Comparison of ENCODE assay signal across 20 cellular contexts in the genomic region with DNA sequence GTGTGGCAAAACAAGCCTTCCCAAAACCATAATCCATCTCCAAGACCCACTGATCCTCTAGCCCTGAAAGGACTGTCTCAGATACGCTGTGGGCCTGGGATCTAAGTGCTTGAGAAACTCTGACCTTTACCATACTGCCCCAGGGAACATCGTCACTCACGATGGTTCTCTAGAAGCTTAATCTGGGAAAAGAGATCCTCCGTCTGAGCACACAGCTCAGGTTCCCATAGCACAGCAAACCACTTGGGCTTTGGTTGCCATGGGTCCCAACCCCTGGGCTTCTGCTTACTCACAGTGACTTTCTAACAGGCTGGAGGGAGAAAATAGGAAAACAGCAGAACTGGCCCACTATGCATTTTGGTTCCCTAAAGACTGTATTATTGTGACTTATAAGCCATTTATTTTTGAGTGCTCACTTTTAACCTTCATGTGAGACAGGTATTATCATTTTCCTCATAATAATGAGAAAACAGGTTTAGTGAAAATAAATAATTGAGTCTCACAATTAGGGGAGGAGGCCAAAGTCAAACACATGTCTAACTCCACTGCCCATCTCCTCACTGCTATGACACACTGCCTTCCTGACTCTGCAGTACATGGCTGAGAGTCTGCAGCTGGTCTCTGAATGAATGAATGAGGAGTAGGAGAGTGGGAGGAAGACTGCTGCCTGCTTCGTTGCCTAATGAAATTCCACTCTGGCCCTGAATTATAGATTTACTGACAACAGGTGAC. TPM values are rescaled to one million over a fixed set of nuclear protein-coding genes. Genes with fewer than 3 reads are reported as not detected.
DNase-seq lines count a peak whose midpoint lies in the region; ATAC-seq and TF ChIP-seq lines count a peak whose summit lies in the region.
"Had no signal": no experiment of that assay in that cellular context is flagged by ENCODE, and none has a peak within 500 bp of the region (broad histone marks: within the 10 kb centered on the region; RNA-seq: fewer than 3 reads in every experiment).

No MANE protein-coding gene starts in this region.

- H3K4me2 ChIP-seq in neural progenitor cell = no peak overlapping the region

- peaks cover 0 to 14% of the 10 kb centered on the region in 2 donors for H3K4me1 ChIP-seq in muscle layer of duodenum (ENCODE audit: control insufficient read depth in 1 of 2, insufficient read depth in 2 of 2, low read length in 2 of 2)
- H3K4me1 ChIP-seq in neural progenitor cell = peaks cover 7% of the 10 kb centered on the region
- H3K4me1 ChIP-seq: adrenal gland had no signal

- H3K79me2 ChIP-seq in neural progenitor cell (ENCODE audit: low read depth) = no peaks in the 10 kb centered on the region

- no peak for TF ChIP-seq CTCF in neural progenitor cell (IDR thresholded peaks at IDR 0.05)

- no peaks in the 10 kb centered on the region for H3K9me3 Mint-ChIP-seq in activated CD8-positive, alpha-beta memory T cell treated with anti-CD3 and anti-CD28 coated beads, Interleukin-2, amount 10 ng/mL, durations not matched to agents 7 days and 5 days (ENCODE audit: low read depth)
- H3K9me3 Mint-ChIP-seq in neural progenitor cell = no peaks in the 10 kb centered on the region
- H3K9me3 Mint-ChIP-seq: activated T-helper 2 cell treated with anti-CD3 and anti-CD28 coated beads, Interferon-gamma antibody, Interleukin-2, Interleukin-4, amounts not matched to agents 10 μg/mL and 5 μg/mL and 100 μg/mL, durations not matched to agents 14 hours and 24 hours and 36 hours; central memory CD8-positive, alpha-beta T cell; type B pancreatic cell had no signal

- no peaks in the 10 kb centered on the region for H3K36me3 Mint-ChIP-seq in activated CD8-positive, alpha-beta memory T cell treated with anti-CD3 and anti-CD28 coated beads, Interleukin-2, amount 10 ng/mL, durations not matched to agents 7 days and 5 days
- H3K36me3 Mint-ChIP-seq in neural progenitor cell = no peaks in the 10 kb centered on the region
- H3K36me3 Mint-ChIP-seq: CD4-positive, CD25-positive, alpha-beta regulatory T cell; naive thymus-derived CD4-positive, alpha-beta T cell; type B pancreatic cell had no signal

- H3K9me3 ChIP-seq in muscle layer of duodenum (ENCODE audit: control insufficient read depth in 1 of 2, low read length in 2 of 2) (no peaks in the 10 kb centered on the region), neural progenitor cell (ENCODE audit: low read depth) (no peaks in the 10 kb centered on the region)
- H3K9me3 ChIP-seq: adrenal gland had no signal

- H3K4me1 Mint-ChIP-seq in activated CD8-positive, alpha-beta memory T cell treated with anti-CD3 and anti-CD28 coated beads, Interleukin-2, amount 10 ng/mL, durations not matched to agents 7 days and 5 days = no peaks in the 10 kb centered on the region
- peaks cover 19% of the 10 kb centered on the region for H3K4me1 Mint-ChIP-seq in neural progenitor cell
- H3K4me1 Mint-ChIP-seq: CD4-positive, CD25-positive, alpha-beta regulatory T cell; central memory CD8-positive, alpha-beta T cell; naive thymus-derived CD4-positive, alpha-beta T cell had no signal

- no peak overlapping the region for H3K9ac ChIP-seq in neural progenitor cell

- DNase-seq in activated CD8-positive, alpha-beta memory T cell treated with anti-CD3 and anti-CD28 coated beads, Interleukin-2, amount 10 ng/mL, durations not matched to agents 7 days and 5 days = peak; percentile 15
- DNase-seq in activated CD8-positive, alpha-beta memory T cell treated with anti-CD3 and anti-CD28 coated beads, Interleukin-2, amount 50 U/mL, for 4 hours = no peak
- peak; percentile 35 for DNase-seq in fibroblast of peridontal ligament (ENCODE audit: extremely low read depth)
- DNase-seq in inferior parietal cortex (ENCODE audit: extremely low spot score) = no peak
- DNase-seq in hippocampal formation (lab: John Stamatoyannopoulos, UW) = no peak
- no peak for DNase-seq in neural progenitor cell (ENCODE audit: low spot score)
- DNase-seq: activated CD4-positive, CD25-positive, alpha-beta regulatory T cell treated with anti-CD3 and anti-CD28 coated beads, Interleukin-2, amount 50 U/mL, for 72 hours; CD4-positive, CD25-positive, alpha-beta regulatory T cell; effector memory CD4-positive, alpha-beta T cell; naive thymus-derived CD4-positive, alpha-beta T cell; SHP77 treated with DMSO at 0.1 percent for 48 hours; stimulated activated naive CD4-positive, alpha-beta T cell treated with Interleukin-2 at 50 U/mL for 16 hours; T-helper 2 cell had no signal

- H4K20me1 ChIP-seq in neural progenitor cell (ENCODE audit: low read depth) = peaks cover 3% of the 10 kb centered on the region

- ATAC-seq in activated CD8-positive, alpha-beta memory T cell treated with anti-CD3 and anti-CD28 coated beads, Interleukin-2, amount 10 ng/mL, durations not matched to agents 7 days and 5 days = no peak
- ATAC-seq in GM18868 (IDR thresholded peaks at IDR 0.05; ENCODE audit: unreplicated experiment) = no peak
- ATAC-seq: HCT116; naive thymus-derived CD4-positive, alpha-beta T cell had no signal

- H3K27me3 ChIP-seq in muscle layer of duodenum (ENCODE audit: low read depth, low read length) (no peaks in the 10 kb centered on the region), neural progenitor cell (peaks cover 8% of the 10 kb centered on the region)
- H3K27me3 ChIP-seq: adrenal gland had no signal

- CTCF ChIA-PET in activated CD8-positive, alpha-beta memory T cell treated with anti-CD3 and anti-CD28 coated beads, Interleukin-2, amount 10 ng/mL, durations not matched to agents 7 days and 5 days (lab: Charles Lee) = interaction anchor here (0.8 to 1.2 kb wide), 2 partner anchors 70 to 82 kb away, joined by 3 read pairs; no protein-coding TSS in a partner anchor

- H3K4me3 ChIP-seq in muscle layer of duodenum (ENCODE audit: low read depth in 1 of 2, low read length in 2 of 2) (no peak overlapping the region), neural progenitor cell (no peak overlapping the region)
- H3K4me3 ChIP-seq: adrenal gland had no signal

- H3K27me3 Mint-ChIP-seq in activated CD8-positive, alpha-beta memory T cell treated with anti-CD3 and anti-CD28 coated beads, Interleukin-2, amount 10 ng/mL, durations not matched to agents 7 days and 5 days = peaks cover 61% of the 10 kb centered on the region
- peaks cover 3% of the 10 kb centered on the region for H3K27me3 Mint-ChIP-seq in neural progenitor cell (ENCODE audit: insufficient read depth, low read depth)
- H3K27me3 Mint-ChIP-seq: type B pancreatic cell had no signal

- H3K27ac Mint-ChIP-seq in activated CD8-positive, alpha-beta memory T cell treated with anti-CD3 and anti-CD28 coated beads, Interleukin-2, amount 10 ng/mL, durations not matched to agents 7 days and 5 days = no peak overlapping the region
- no peak overlapping the region for H3K27ac Mint-ChIP-seq in neural progenitor cell
- H3K27ac Mint-ChIP-seq: activated T-helper 2 cell treated with anti-CD3 and anti-CD28 coated beads, Interferon-gamma antibody, Interleukin-2, Interleukin-4, amounts not matched to agents 10 μg/mL and 5 μg/mL and 100 μg/mL, durations not matched to agents 14 hours and 24 hours and 36 hours; CD4-positive, CD25-positive, alpha-beta regulatory T cell; naive thymus-derived CD4-positive, alpha-beta T cell; type B pancreatic cell had no signal

- peak overlapping the region; percentile 15 for H3K27ac ChIP-seq in muscle layer of duodenum (ENCODE audit: low read length)
- no peak overlapping the region for H3K27ac ChIP-seq in neural progenitor cell

- no peak overlapping the region for H2AFZ ChIP-seq in neural progenitor cell (replicated peaks)

- no peaks in the 10 kb centered on the region for H3K36me3 ChIP-seq in muscle layer of duodenum (ENCODE audit: control insufficient read depth in 1 of 2, insufficient read depth in 2 of 2, low read length in 2 of 2)
- H3K36me3 ChIP-seq in neural progenitor cell = no peaks in the 10 kb centered on the region
- H3K36me3 ChIP-seq: adrenal gland had no signal

- H3K4me3 Mint-ChIP-seq in activated CD8-positive, alpha-beta memory T cell treated with anti-CD3 and anti-CD28 coated beads, Interleukin-2, amount 10 ng/mL, durations not matched to agents 7 days and 5 days = no peak overlapping the region
- no peak overlapping the region for H3K4me3 Mint-ChIP-seq in neural progenitor cell
- H3K4me3 Mint-ChIP-seq: CD4-positive, CD25-positive, alpha-beta regulatory T cell; central memory CD8-positive, alpha-beta T cell; naive thymus-derived CD4-positive, alpha-beta T cell; type B pancreatic cell had no signal

- no peaks in the 10 kb centered on the region for H3F3A ChIP-seq in neural progenitor cell (ENCODE audit: low read depth)

RNA-seq across cellular contexts. Expression of gene REEP1, which starts 46.7 kb away (rescaled TPM):
- under 1 TPM in 1 of 2 experiments, not detected in 1; 0.16 TPM for total RNA-seq in activated CD8-positive, alpha-beta memory T cell treated with anti-CD3 and anti-CD28 coated beads, Interleukin-2, amount 10 ng/mL, durations not matched to agents 7 days and 5 days
- 0.88 and 0.93 TPM in 2 replicates for total RNA-seq in neural progenitor cell (ENCODE audit: low replicate concordance)
- total RNA-seq: CD4-positive, CD25-positive, alpha-beta regulatory T cell had no signal

Comparison
In these comparisons a context has a peak if more than half of its experiments do, and no peak if none do; other contexts are left out.
1. DNase-seq: peak in activated CD8-positive, alpha-beta memory T cell treated with anti-CD3 and anti-CD28 coated beads, Interleukin-2, amount 10 ng/mL, durations not matched to agents 7 days and 5 days (single experiment) and fibroblast of peridontal ligament (single experiment); none in activated CD8-positive, alpha-beta memory T cell treated with anti-CD3 and anti-CD28 coated beads, Interleukin-2, amount 50 U/mL, for 4 hours (single experiment), inferior parietal cortex (single experiment), hippocampal formation (0 of 2) and neural progenitor cell (single experiment).